Comparison of ENCODE assay signal across 8 cellular contexts in genomic region chr17:7844292-7845154, GRCh38. TPM values are rescaled to one million over a fixed set of nuclear protein-coding genes. Genes with fewer than 3 reads are reported as not detected.
DNase-seq lines count a peak whose midpoint lies in the region; ATAC-seq lines count a peak whose summit lies in the region.

No MANE protein-coding gene starts in this region.

- peaks cover 2% of the 10 kb centered on the region for H3K27me3 Mint-ChIP-seq in activated CD4-positive, alpha-beta T cell treated with anti-CD3 and anti-CD28 coated beads, Interleukin-2, amount 10 ng/mL, durations not matched to agents 24 days and 14 days

- peaks cover 37% of the 10 kb centered on the region for H3K4me1 Mint-ChIP-seq in activated CD4-positive, alpha-beta T cell treated with anti-CD3 and anti-CD28 coated beads, Interleukin-2, amount 10 ng/mL, durations not matched to agents 24 days and 14 days

- H3K36me3 Mint-ChIP-seq in activated CD4-positive, alpha-beta T cell treated with anti-CD3 and anti-CD28 coated beads, Interleukin-2, amount 10 ng/mL, durations not matched to agents 24 days and 14 days (ENCODE audit: low read depth), result peaks cover 56% of the 10 kb centered on the region

- H3K27ac Mint-ChIP-seq in activated CD4-positive, alpha-beta T cell treated with anti-CD3 and anti-CD28 coated beads, Interleukin-2, amount 10 ng/mL, durations not matched to agents 24 days and 14 days, result peak overlapping the region; percentile 100

- peak; percentile 42 for ATAC-seq in GM19023 (IDR thresholded peaks at IDR 0.05; ENCODE audit: unreplicated experiment)
- ATAC-seq in HG03196 (IDR thresholded peaks at IDR 0.05; ENCODE audit: unreplicated experiment), result peak; percentile 42
- peak; percentile 58 for ATAC-seq in left colon

- intact Hi-C loops in activated CD4-positive, alpha-beta T cell treated with anti-CD3 and anti-CD28 coated beads, Interleukin-2, amount 10 ng/mL, durations not matched to agents 24 days and 14 days (cut with micrococcal nuclease), result loop anchor here (2.0 to 10.0 kb wide), 6 partner anchors 158 to 610 kb away; partner anchors contain the start of genes DVL2, FGF11, HES7 and PHF23
- intact Hi-C loops in left colon (cut with DNase I, micrococcal nuclease), result no loop called here

- no peaks in the 10 kb centered on the region for H3K9me3 Mint-ChIP-seq in activated CD4-positive, alpha-beta T cell treated with anti-CD3 and anti-CD28 coated beads, Interleukin-2, amount 10 ng/mL, durations not matched to agents 24 days and 14 days

- peak overlapping the region; percentile 99 for H3K4me3 Mint-ChIP-seq in activated CD4-positive, alpha-beta T cell treated with anti-CD3 and anti-CD28 coated beads, Interleukin-2, amount 10 ng/mL, durations not matched to agents 24 days and 14 days

- peak; percentile 50 to 56 for DNase-seq in AML-193 (lab: John Stamatoyannopoulos, UW)
- peak; percentile 92 for DNase-seq in NCI-H510A treated with DMSO at 0.1 percent for 48 hours (lab: John Stamatoyannopoulos, UW)
- DNase-seq in activated CD4-positive, alpha-beta T cell treated with anti-CD3 and anti-CD28 coated beads, Interleukin-2, amount 10 ng/mL, durations not matched to agents 24 days and 14 days, result peak; percentile 96
- DNase-seq in cortex of kidney (lab: John Stamatoyannopoulos, UW), result peak; percentile 69
- DNase-seq in left colon, result peak; percentile 89 to 95
- peak; percentile 85 to 86 for DNase-seq in stimulated activated CD4-positive, alpha-beta T cell treated with anti-CD3 and anti-CD28 coated beads, Interleukin-2, amount 100 ng/mL, for 24 hours

RNA-seq across cellular contexts. Expression of gene TMEM88, which starts 10.3 kb away (rescaled TPM):
- 6.1 and 7.1 TPM in 2 replicates for total RNA-seq in activated CD4-positive, alpha-beta T cell treated with anti-CD3 and anti-CD28 coated beads, Interleukin-2, amount 10 ng/mL, durations not matched to agents 24 days and 14 days
- total RNA-seq in left colon, result 1 to 10 TPM; 3.8 to 6.1 TPM

RNA-seq across cellular contexts. Expression of gene KDM6B, which starts 10.5 kb away (rescaled TPM):
- total RNA-seq in activated CD4-positive, alpha-beta T cell treated with anti-CD3 and anti-CD28 coated beads, Interleukin-2, amount 10 ng/mL, durations not matched to agents 24 days and 14 days, result 121 and 128 TPM in 2 replicates
- total RNA-seq in left colon, result 10 to 100 TPM; 49.5 to 50.4 TPM

RNA-seq across cellular contexts. Expression of gene NAA38, which starts 12.8 kb away (rescaled TPM):
- 45.2 and 47.5 TPM in 2 replicates for total RNA-seq in activated CD4-positive, alpha-beta T cell treated with anti-CD3 and anti-CD28 coated beads, Interleukin-2, amount 10 ng/mL, durations not matched to agents 24 days and 14 days
- total RNA-seq in left colon, result 10 to 100 TPM; 49.7 to 83.0 TPM

RNA-seq across cellular contexts. Expression of gene CYB5D1, which starts 13.3 kb away (rescaled TPM):
- 12.7 and 14.0 TPM in 2 replicates for total RNA-seq in activated CD4-positive, alpha-beta T cell treated with anti-CD3 and anti-CD28 coated beads, Interleukin-2, amount 10 ng/mL, durations not matched to agents 24 days and 14 days
- total RNA-seq in left colon, result 1 to 10 TPM; 8.3 to 9.0 TPM

RNA-seq across cellular contexts. Expression of gene CHD3, which starts 44.1 kb away (rescaled TPM):
- total RNA-seq in activated CD4-positive, alpha-beta T cell treated with anti-CD3 and anti-CD28 coated beads, Interleukin-2, amount 10 ng/mL, durations not matched to agents 24 days and 14 days, result 152 and 158 TPM in 2 replicates
- total RNA-seq in left colon, result 10 to 100 TPM; 51.3 to 51.9 TPM

Comparison
In these comparisons a context has a peak if more than half of its experiments do, and no peak if none do; other contexts are left out.
1. Peak in every context shown above with its lines: DNase-seq and ATAC-seq.